24 cellular contexts compared by ENCODE assay signal in the genomic region with DNA sequence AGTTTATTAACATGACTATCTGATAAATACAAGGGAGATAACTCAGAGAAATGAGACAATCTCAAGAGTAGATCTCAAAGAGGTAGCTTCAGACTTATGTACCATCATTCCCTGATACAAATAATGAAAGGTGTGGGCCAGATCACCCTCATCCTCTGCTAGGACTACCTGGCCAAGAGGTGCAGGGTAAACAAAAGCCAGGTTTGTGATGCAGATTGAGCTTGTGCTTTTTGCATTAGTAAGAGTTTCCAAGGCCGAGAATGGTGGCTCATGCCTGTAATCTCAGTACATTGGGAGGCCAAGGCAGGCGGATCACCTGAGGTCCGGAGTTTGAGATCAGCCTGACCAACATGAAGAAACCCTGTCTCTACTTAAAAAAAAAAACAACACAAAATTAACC.
"Had no signal": no experiment of that assay in that cellular context is flagged by ENCODE, and none has a peak within 500 bp of the region (broad histone marks: within the 10 kb centered on the region; RNA-seq: fewer than 3 reads in every experiment).

No MANE protein-coding gene starts in this region.

- H3K4me3 Mint-ChIP-seq: activated CD4-positive, alpha-beta memory T cell treated with anti-CD3 and anti-CD28 coated beads for 36 hours; activated CD4-positive, alpha-beta T cell treated with anti-CD3 and anti-CD28 coated beads, Interleukin-2, amount 10 ng/mL, durations not matched to agents 24 days and 14 days; activated naive CD4-positive, alpha-beta T cell treated with anti-CD3 and anti-CD28 coated beads for 36 hours; activated naive CD8-positive, alpha-beta T cell; activated T-cell treated with anti-CD3 and anti-CD28 coated beads, Interleukin-2, amount 50 U/mL, for 4 hours; activated T-helper 17 cell treated with anti-CD3 and anti-CD28 coated beads, Interleukin-2, amount 50 U/mL, for 72 hours; brain; central memory CD8-positive, alpha-beta T cell had no signal

- H3K9me3 Mint-ChIP-seq: activated T-cell treated with anti-CD3 and anti-CD28 coated beads, Interleukin-2, amount 50 U/mL, for 4 hours; activated T-helper 17 cell treated with anti-CD3 and anti-CD28 coated beads, Interleukin-2, amount 50 U/mL, for 72 hours; central memory CD8-positive, alpha-beta T cell had no signal

- H3K27ac ChIP-seq: KMS-11, Peyer's patch, RWPE1, SJCRH30 had no signal

- H3K27me3 Mint-ChIP-seq: activated T-helper 17 cell treated with anti-CD3 and anti-CD28 coated beads, Interleukin-2, amount 50 U/mL, for 72 hours; brain had no signal

- H3K27me3 ChIP-seq: Peyer's patch, SJCRH30 had no signal

- H3K36me3 Mint-ChIP-seq: activated CD4-positive, alpha-beta memory T cell treated with anti-CD3 and anti-CD28 coated beads for 36 hours; activated naive CD8-positive, alpha-beta T cell had no signal

- ATAC-seq: activated T-cell treated with anti-CD3 and anti-CD28 coated beads, Interleukin-2, amount 50 U/mL, for 4 hours; activated T-helper 17 cell treated with anti-CD3 and anti-CD28 coated beads, Interleukin-2, amount 50 U/mL, for 72 hours had no signal

- H3K4me1 ChIP-seq: Peyer's patch, SJCRH30 had no signal

- H3K4me3 ChIP-seq: Peyer's patch, SJCRH30 had no signal

- H3K9ac ChIP-seq: KMS-11, SK-N-SH had no signal

- H3K36me3 ChIP-seq: Peyer's patch, SJCRH30 had no signal

- H3K9me3 ChIP-seq: Peyer's patch, SJCRH30, SK-N-SH had no signal

- H3K27ac Mint-ChIP-seq: activated CD4-positive, alpha-beta memory T cell treated with anti-CD3 and anti-CD28 coated beads for 36 hours; activated CD4-positive, alpha-beta T cell treated with anti-CD3 and anti-CD28 coated beads, Interleukin-2, amount 10 ng/mL, durations not matched to agents 24 days and 14 days; activated naive CD4-positive, alpha-beta T cell treated with anti-CD3 and anti-CD28 coated beads for 36 hours; activated naive CD8-positive, alpha-beta T cell; activated T-helper 17 cell treated with anti-CD3 and anti-CD28 coated beads, Interleukin-2, amount 50 U/mL, for 72 hours; brain had no signal

- H3K4me1 Mint-ChIP-seq: activated T-helper 17 cell treated with anti-CD3 and anti-CD28 coated beads, Interleukin-2, amount 50 U/mL, for 72 hours; brain; central memory CD8-positive, alpha-beta T cell had no signal

- DNase-seq: activated CD4-positive, alpha-beta memory T cell treated with anti-CD3 and anti-CD28 coated beads for 36 hours; activated CD4-positive, alpha-beta T cell treated with anti-CD3 and anti-CD28 coated beads for 1 hour; activated CD4-positive, alpha-beta T cell treated with anti-CD3 and anti-CD28 coated beads, Interleukin-2, amount 10 ng/mL, durations not matched to agents 24 days and 14 days; activated CD8-positive, alpha-beta memory T cell treated with anti-CD3 and anti-CD28 coated beads for 24 hours; activated gamma-delta T cell; activated naive CD4-positive, alpha-beta T cell treated with anti-CD3 and anti-CD28 coated beads for 36 hours; activated T-cell treated with anti-CD3 and anti-CD28 coated beads, Interleukin-2, amount 50 U/mL, for 4 hours; amygdala; NCI-H1092; NCI-H1417 treated with DMSO at 0.1 percent for 48 hours; NCI-H1694 treated with DMSO at 0.1 percent for 48 hours; NCI-H2029 treated with DMSO at 0.1 percent for 48 hours; NCI-H510A treated with DMSO at 0.1 percent for 48 hours; Peyer's patch; Right ventricle myocardium superior; SJCRH30; SK-N-SH; T-helper 1 cell had no signal
